Comparison of ENCODE assay signal across 19 cellular contexts in the genomic region with DNA sequence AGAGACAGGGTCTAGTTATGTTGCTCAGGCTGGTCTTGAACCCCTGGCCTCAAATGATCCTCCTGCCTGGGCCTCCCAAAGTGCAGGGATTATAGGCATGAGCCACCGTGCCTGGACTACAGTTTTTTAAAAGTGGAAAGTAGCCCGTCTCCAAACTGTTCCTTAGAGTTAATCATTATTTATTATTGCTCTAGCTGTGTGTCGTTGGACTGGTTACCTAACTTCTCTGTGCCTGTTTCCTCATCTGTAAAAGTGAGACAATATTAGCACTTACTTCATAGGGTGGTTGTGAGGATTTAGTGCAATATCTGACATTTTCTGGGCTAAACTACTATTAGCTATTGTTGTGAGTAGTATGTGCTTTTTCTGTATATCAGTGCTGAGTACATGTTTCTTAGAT.
DNase-seq lines count a peak whose midpoint lies in the region; FAIRE-seq and TF ChIP-seq lines count a peak whose summit lies in the region.
"Had no signal": no experiment of that assay in that cellular context is flagged by ENCODE, and none has a peak within 500 bp of the region (broad histone marks: within the 10 kb centered on the region; RNA-seq: fewer than 3 reads in every experiment).

No MANE protein-coding gene starts in this region.

- H3K27ac Mint-ChIP-seq in mesothelial cell of epicardium: no peak overlapping the region
- H3K27ac Mint-ChIP-seq: CD8-positive, alpha-beta T cell; GM23338; IgD-negative memory B cell had no signal

- no peak overlapping the region for H2AFZ ChIP-seq in PC-9
- no peak overlapping the region for H2AFZ ChIP-seq in keratinocyte (ENCODE audit: control insufficient read depth, low read length)
- H2AFZ ChIP-seq: GM23338 had no signal

- H3K79me2 ChIP-seq in PC-9 (ENCODE audit: low read depth): peaks cover 12% of the 10 kb centered on the region
- H3K79me2 ChIP-seq in keratinocyte (ENCODE audit: control insufficient read depth, insufficient read depth, low read length): peaks cover 4% of the 10 kb centered on the region

- FAIRE-seq in GM12892 (lab: Jason Lieb, UNC) (peak; percentile 46), keratinocyte (lab: Jason Lieb, UNC) (peak; percentile 5)
- FAIRE-seq: A204.1, D721Med, GM18507 had no signal

- H3K9me3 Mint-ChIP-seq in mesothelial cell of epicardium: no peaks in the 10 kb centered on the region
- H3K9me3 Mint-ChIP-seq: CD8-positive, alpha-beta T cell; GM23338 had no signal

- H3K4me1 ChIP-seq in PC-9 (replicated peaks; ENCODE audit: insufficient read depth) (peaks cover 22% of the 10 kb centered on the region), keratinocyte (ENCODE audit: control insufficient read depth, extremely low read depth, insufficient read depth, low read length) (peaks cover 6% of the 10 kb centered on the region)

- dilution Hi-C loops in keratinocyte (cut with MboI; ENCODE audit: extremely low pct_ligation_motif_present, low sequenced_read_pairs): no loop called here

- TF ChIP-seq POLR2A in GM12892 (IDR thresholded peaks at IDR 0.05; ENCODE audit: low read depth, low read length): no peak

- TF ChIP-seq CTCF in PC-9 (conservative IDR thresholded peaks at IDR 0.05) (no peak), keratinocyte (optimal IDR thresholded peaks at IDR 0.05 in 1 of 3, IDR thresholded peaks at IDR 0.05 in 1 of 3, conservative IDR thresholded peaks at IDR 0.05 in 1 of 3; ENCODE audit: extremely low read depth in 1 of 3, insufficient read depth in 2 of 3, low read length in 3 of 3) (no peak), mesothelial cell of epicardium (IDR thresholded peaks at IDR 0.05; ENCODE audit: unreplicated experiment) (no peak)

- no peak overlapping the region for H3K9ac ChIP-seq in keratinocyte (ENCODE audit: control insufficient read depth, extremely low read depth, insufficient read depth, low read length)

- H3K36me3 ChIP-seq in PC-9 (ENCODE audit: low read depth) (no peaks in the 10 kb centered on the region), keratinocyte (ENCODE audit: control insufficient read depth in 2 of 2, extremely low read depth in 1 of 2, insufficient read depth in 2 of 2, low read length in 2 of 2) (no peaks in the 10 kb centered on the region)

- H3K4me2 ChIP-seq in PC-9 (peak overlapping the region; percentile 58; the same call in 1 of the 2 replicates), keratinocyte (ENCODE audit: control insufficient read depth, extremely low read depth, insufficient read depth, low read depth, low read length) (no peak overlapping the region)
- H3K4me2 ChIP-seq: GM23338 had no signal

- no TSS peak for BruUV-seq in PC-9 (replicated peaks; lab: Mats Ljungman, UMichigan)

- peaks cover 18% of the 10 kb centered on the region for H3K27me3 Mint-ChIP-seq in mesothelial cell of epicardium (ENCODE audit: low read depth)

- H3K36me3 Mint-ChIP-seq in mesothelial cell of epicardium: no peaks in the 10 kb centered on the region
- H3K36me3 Mint-ChIP-seq: CD14-positive monocyte; CD8-positive, alpha-beta T cell had no signal

- no peak overlapping the region for H3K4me3 Mint-ChIP-seq in mesothelial cell of epicardium
- H3K4me3 Mint-ChIP-seq: CD14-positive monocyte; CD8-positive, alpha-beta T cell; GM23338; IgD-negative memory B cell had no signal

- peaks cover 25% of the 10 kb centered on the region for H3K4me1 Mint-ChIP-seq in mesothelial cell of epicardium
- H3K4me1 Mint-ChIP-seq: IgD-negative memory B cell had no signal

- H3K9me2 ChIP-seq in PC-9 (ENCODE audit: insufficient read depth): no peaks in the 10 kb centered on the region

- H3K27ac ChIP-seq in PC-9 (peak overlapping the region; percentile 60; the same call in 1 of the 2 replicates), keratinocyte (ENCODE audit: control insufficient read depth, insufficient read depth, low read length) (no peak overlapping the region)

- H3K9me1 ChIP-seq in keratinocyte (ENCODE audit: control insufficient read depth, extremely low read depth, insufficient read depth, low read length): no peaks in the 10 kb centered on the region

- no peaks in the 10 kb centered on the region for H3K9me3 ChIP-seq in PC-9 (ENCODE audit: insufficient read depth, low read depth)
- no peaks in the 10 kb centered on the region for H3K9me3 ChIP-seq in keratinocyte (ENCODE audit: control insufficient read depth, low read depth, low read length)

- peaks cover 10% of the 10 kb centered on the region; the same call in 1 of the 2 replicates for H3F3A ChIP-seq in PC-9 (ENCODE audit: insufficient read depth, low read depth)

- CTCF ChIA-PET in PC-9 (lab: Charles Lee): no interaction called here

- H4K20me1 ChIP-seq in PC-9 (ENCODE audit: insufficient read depth) (no peaks in the 10 kb centered on the region), keratinocyte (ENCODE audit: control insufficient read depth, extremely low read depth, insufficient read depth, low read length) (no peaks in the 10 kb centered on the region)

- DNase-seq in GM12892 (ENCODE audit: insufficient read length) (no peak), PC-9 (no peak), keratinocyte (ENCODE audit: low read depth, low spot score) (no peak), NCI-H510A (lab: John Stamatoyannopoulos, UW) (no peak), cerebellar nuclear complex (lab: John Stamatoyannopoulos, UW) (no peak), mesothelial cell of epicardium (ENCODE audit: low spot score in 2 of 2, unreplicated experiment in 2 of 2) (no peak), superior temporal gyrus (ENCODE audit: extremely low spot score) (no peak)
- DNase-seq: CD8-positive, alpha-beta T cell; COR-L47; DMS153; DMS79 treated with DMSO at 0.1 percent for 48 hours; GDM1; H7 had no signal

- POLR2A ChIA-PET in PC-9 (lab: Charles Lee; ENCODE audit: unreplicated experiment): interaction anchor here (0.6 kb wide), 1 partner anchor 90 kb away, joined by 10 read pairs; no protein-coding TSS in a partner anchor

- H3K4me3 ChIP-seq in PC-9 (no peak overlapping the region), keratinocyte (ENCODE audit: control insufficient read depth in 2 of 3, extremely low read depth in 1 of 3, insufficient read depth in 2 of 3, low read depth in 1 of 3, low read length in 3 of 3) (no peak overlapping the region)
- H3K4me3 ChIP-seq: GM23338 had no signal

- intact Hi-C loops in PC-9 (cut with micrococcal nuclease; ENCODE audit: unreplicated experiment): no loop called here

- H3K27me3 ChIP-seq in PC-9 (ENCODE audit: insufficient read depth, low read depth) (no peaks in the 10 kb centered on the region), keratinocyte (ENCODE audit: control insufficient read depth, extremely low read depth, insufficient read depth, low read length) (no peaks in the 10 kb centered on the region)
